Comparison of ENCODE assay signal across 21 cellular contexts in genomic region chr15:90009301-90010063, GRCh38. TPM values are rescaled to one million over a fixed set of nuclear protein-coding genes. Genes with fewer than 3 reads are reported as not detected.
DNase-seq lines count a peak whose midpoint lies in the region; ATAC-seq, FAIRE-seq and TF ChIP-seq lines count a peak whose summit lies in the region.
"Had no signal": no experiment of that assay in that cellular context is flagged by ENCODE, and none has a peak within 500 bp of the region (broad histone marks: within the 10 kb centered on the region; RNA-seq: fewer than 3 reads in every experiment).

No MANE protein-coding gene starts in this region.

- WGBS in GM12878 (ENCODE audit: insufficient coverage, insufficient replicate concordance, low lambda C conversion rate, missing lambda C conversion rate) = 65% methylated on average over 6 of the region's 6 CpGs
- 82 to 90% methylated on average over 6 of the region's 6 CpGs for WGBS in tibial nerve, 2 donors

- no peak for TF ChIP-seq POLR2A in GM12891 (IDR thresholded peaks at IDR 0.05; ENCODE audit: low read depth, low read length)
- TF ChIP-seq POLR2A in GM12878 (IDR thresholded peaks at IDR 0.05; ENCODE audit: low read depth, low read length) = no peak
- no peak for TF ChIP-seq POLR2A in tibial nerve (IDR thresholded peaks at IDR 0.05)

- H3K27me3 ChIP-seq in GM12878 (replicated peaks in 1 of 2; ENCODE audit: control insufficient read depth in 2 of 2, insufficient read depth in 2 of 2, low read length in 1 of 2) (no peaks in the 10 kb centered on the region), tibial nerve (no peaks in the 10 kb centered on the region)
- H3K27me3 ChIP-seq: adrenal gland, foreskin keratinocyte had no signal

- H3K27ac ChIP-seq in GM12878 (ENCODE audit: control insufficient read depth, insufficient read depth) = peak overlapping the region; percentile 49
- no peak overlapping the region for H3K27ac ChIP-seq in tibial nerve
- H3K27ac ChIP-seq: adrenal gland, foreskin keratinocyte, PC-9, thoracic aorta had no signal

- TF ChIP-seq RAD21 in GM12878 (IDR thresholded peaks at IDR 0.05; ENCODE audit: insufficient read depth, low read depth, low read length) = no peak

- intact Hi-C loops in GM12878 (cut with micrococcal nuclease; ENCODE audit: unreplicated experiment) = no loop called here

- no peaks in the 10 kb centered on the region for H3K27me3 Mint-ChIP-seq in naive B cell
- peaks cover 5% of the 10 kb centered on the region for H3K27me3 Mint-ChIP-seq in nephron progenitor cell (ENCODE audit: low read depth, poor library complexity)
- H3K27me3 Mint-ChIP-seq: CD4-positive, alpha-beta T cell; natural killer cell treated with Interleukin-12 subunit alpha and Interleukin-12 subunit beta and Interleukin-15 and Interleukin-18, amount 100 ng/mL, for 72 hours had no signal

- ATAC-seq in GM12878 (peak; percentile 12), naive B cell (ENCODE audit: low read depth in 2 of 2) (peak; percentile 55 to 63)
- ATAC-seq: foreskin keratinocyte had no signal

- BruUV-seq in GM12878 (replicated peaks; lab: Mats Ljungman, UMichigan) = no TSS peak

- peak overlapping the region in 4 of 6 donors; percentile 40 to 84 (median 64) for H3K27ac Mint-ChIP-seq in naive B cell
- H3K27ac Mint-ChIP-seq in nephron progenitor cell = no peak overlapping the region
- H3K27ac Mint-ChIP-seq: CD4-positive, alpha-beta T cell had no signal

- H3K9me3 Mint-ChIP-seq in naive B cell (peaks cover 0 to 21% (median 6%) of the 10 kb centered on the region in 7 donors), nephron progenitor cell (peaks cover 47% of the 10 kb centered on the region)
- H3K9me3 Mint-ChIP-seq: CD4-positive, alpha-beta T cell; natural killer cell treated with Interleukin-12 subunit alpha and Interleukin-12 subunit beta and Interleukin-15 and Interleukin-18, amount 100 ng/mL, for 72 hours had no signal

- FAIRE-seq in GM12891 (lab: Jason Lieb, UNC) (no peak), GM12878 (lab: Jason Lieb, UNC) (peak; percentile 56)
- FAIRE-seq: HTR-8/SVneo had no signal

- peaks cover 31% of the 10 kb centered on the region for H3K4me1 ChIP-seq in GM12878 (ENCODE audit: control insufficient read depth, insufficient read depth, low read length)
- peaks cover 0 to 24% (median 8%) of the 10 kb centered on the region in 4 donors for H3K4me1 ChIP-seq in tibial nerve

- H2AFZ ChIP-seq in GM12878 (ENCODE audit: control insufficient read depth, low read depth, low read length) = no peak overlapping the region
- H2AFZ ChIP-seq: PC-9 had no signal

- no peak overlapping the region for H3K4me2 ChIP-seq in GM12878 (ENCODE audit: control insufficient read depth, insufficient read depth)
- H3K4me2 ChIP-seq: PC-9 had no signal

- H3K36me3 ChIP-seq in GM12878 (ENCODE audit: control insufficient read depth in 2 of 2, insufficient read depth in 2 of 2, low read length in 1 of 2) = peaks cover 0 to 21% of the 10 kb centered on the region in 2 experiments; a peak in 3 of 4 replicates
- H3K36me3 ChIP-seq in tibial nerve = peaks cover 0 to 20% (median 0%) of the 10 kb centered on the region in 3 donors
- H3K36me3 ChIP-seq: adrenal gland, thoracic aorta had no signal

- H3K4me1 Mint-ChIP-seq in naive B cell (peaks cover 38 to 74% (median 66%) of the 10 kb centered on the region in 3 donors), nephron progenitor cell (peaks cover 42% of the 10 kb centered on the region)

- CTCF ChIA-PET in GM12878 (lab: Yijun Ruan, JAX) = interaction anchor here (0.9 to 3.3 kb wide), 5 partner anchors 9 to 135 kb away, joined by 3 to 15 read pairs (median 3); no protein-coding TSS in a partner anchor

- POLR2A ChIA-PET in GM12878 (lab: Charles Lee) = interaction anchor here (1.3 to 2.3 kb wide), 2 partner anchors 21 to 50 kb away, joined by 3 to 10 read pairs; no protein-coding TSS in a partner anchor

- no peak overlapping the region; the same call in 1 of the 2 replicates for H3K4me3 ChIP-seq in GM12878
- H3K4me3 ChIP-seq in tibial nerve = no peak overlapping the region
- H3K4me3 ChIP-seq: adrenal gland, PC-9, thoracic aorta had no signal

- RAD21 ChIA-PET in GM12878 (lab: Charles Lee; ENCODE audit: unreplicated experiment) = interaction anchor here (1.5 kb wide), 1 partner anchor 21 kb away, joined by 3 read pairs; no protein-coding TSS in a partner anchor

- TF ChIP-seq CTCF in GM12878 (IDR thresholded peaks at IDR 0.05 in 2 of 3, conservative IDR thresholded peaks at IDR 0.05 in 1 of 3; ENCODE audit: control insufficient read depth in 2 of 3, extremely low read depth in 1 of 3, insufficient read depth in 1 of 3, low read depth in 3 of 3, low read length in 3 of 3) (no peak), nephron progenitor cell (IDR thresholded peaks at IDR 0.05) (no peak), tibial nerve (IDR thresholded peaks at IDR 0.05) (no peak)

- H3K36me3 Mint-ChIP-seq in naive B cell = no peaks in the 10 kb centered on the region
- H3K36me3 Mint-ChIP-seq in nephron progenitor cell (ENCODE audit: low read depth) = peaks cover 56% of the 10 kb centered on the region

- H4K20me1 ChIP-seq in GM12878 (ENCODE audit: control insufficient read depth, insufficient read depth) = no peaks in the 10 kb centered on the region

- H3K9ac ChIP-seq in GM12878 (ENCODE audit: control insufficient read depth, insufficient read depth, low read length) = no peak overlapping the region

- in situ Hi-C loops in GM12878 (cut with MboI) = no loop called here

- H3K9me3 ChIP-seq in GM12878 (replicated peaks; ENCODE audit: control insufficient read depth, insufficient read depth, low read length) = peaks cover 9% of the 10 kb centered on the region; the same call in 2 of the 3 replicates
- peaks cover 0 to 15% (median 5%) of the 10 kb centered on the region in 4 donors for H3K9me3 ChIP-seq in tibial nerve

- H3K4me3 Mint-ChIP-seq in naive B cell = peak overlapping the region in 6 of 8 donors; percentile 14 to 78 (median 40)
- no peak overlapping the region for H3K4me3 Mint-ChIP-seq in nephron progenitor cell
- H3K4me3 Mint-ChIP-seq: CD4-positive, alpha-beta T cell; natural killer cell treated with Interleukin-12 subunit alpha and Interleukin-12 subunit beta and Interleukin-15 and Interleukin-18, amount 100 ng/mL, for 72 hours had no signal

- no peak for TF ChIP-seq EP300 in GM12878 (IDR thresholded peaks at IDR 0.05; ENCODE audit: borderline replicate concordance in 1 of 2, control insufficient read depth in 1 of 2, low read depth in 2 of 2, low read length in 2 of 2)
- no peak for TF ChIP-seq EP300 in tibial nerve (IDR thresholded peaks at IDR 0.05)

- peaks cover 82% of the 10 kb centered on the region for H3K79me2 ChIP-seq in GM12878 (ENCODE audit: control insufficient read depth, insufficient read depth, low read length)

- SMC1A ChIA-PET in GM12878 (lab: Charles Lee; ENCODE audit: uncharacterized antibody, unreplicated experiment) = interaction anchor here (1.0 to 20.0 kb wide), 3 partner anchors 12 to 21 kb away, joined by 3 to 224 read pairs (median 5); no protein-coding TSS in a partner anchor

- DNase-seq in SKM-1 treated with dmso at 0.1 percent for 144 hours (lab: John Stamatoyannopoulos, UW; ENCODE audit: unreplicated experiment) (peak; percentile 29), SKM-1 (lab: John Stamatoyannopoulos, UW; ENCODE audit: unreplicated experiment) (no peak), GM12891 (ENCODE audit: insufficient read length, low spot score) (no peak), GM12878 (ENCODE audit: low read depth, low spot score) (no peak), naive B cell (peak; percentile 21), NCI-H345 treated with DMSO at 0.1 percent for 48 hours (lab: John Stamatoyannopoulos, UW; ENCODE audit: unreplicated experiment) (no peak), nephron progenitor cell (no peak), tibial nerve (ENCODE audit: low spot score in 2 of 2) (no peak)
- DNase-seq: 8988T; adrenal gland; caudate nucleus; CD4-positive, alpha-beta T cell; foreskin keratinocyte; MV-4-11; NCI-H2081 treated with DMSO at 0.1 percent for 48 hours; NCI-H526 treated with DMSO at 0.1 percent for 48 hours; PC-9; SW 1271 had no signal

TF ChIP-seq in GM12891, 5 proteins besides CTCF, POLR2A, EP300 and RAD21:
- TF ChIP-seq SPI1 (IDR thresholded peaks at IDR 0.05; ENCODE audit: low read depth, low read length) (peak; percentile 62), TAF1 (IDR thresholded peaks at IDR 0.05; ENCODE audit: low read depth, low read length) (no peak)
TF ChIP-seq in GM12891: peak in this region for 1.

TF ChIP-seq in GM12878, 131 proteins besides CTCF, POLR2A, EP300 and RAD21 (continues in another document):
- TF ChIP-seq IKZF2 (IDR thresholded peaks at IDR 0.05) (peak in 1 of 2 experiments; percentile 14; a peak in 2 of 4 replicates), SRF (IDR thresholded peaks at IDR 0.05; ENCODE audit: low read depth in 2 of 2, low read length in 2 of 2) (no peak), IKZF1 (conservative IDR thresholded peaks at IDR 0.05) (0 out of 2 replicates have a peak, but pooled peaks have one; percentile 40), SPI1 (IDR thresholded peaks at IDR 0.05; ENCODE audit: borderline replicate concordance, insufficient read depth, low read depth, low read length) (peak; percentile 62; the same call in 1 of the 2 replicates), EED (IDR thresholded peaks at IDR 0.05; ENCODE audit: low read depth) (no peak), POLR2AphosphoS5 (IDR thresholded peaks at IDR 0.05; ENCODE audit: low read length) (0 out of 2 replicates have a peak, but pooled peaks have one; percentile 24)

RNA-seq across cellular contexts. Expression of gene ZNF710, which starts 8.4 kb away (rescaled TPM):
- polyA plus RNA-seq in GM12891 (2012; ENCODE audit: low read depth, missing spikeins) = 5.9 TPM
- 34.7 and 37.4 TPM in 2 replicates for total RNA-seq in GM12878 (2013; cell fraction: nucleolus; rRNA removed)
- 17.3 and 23.0 TPM in 2 replicates for total RNA-seq in GM12878 (2014; rRNA removed)
- 11.3 and 13.7 TPM in 2 replicates for total RNA-seq in GM12878 (2014; rRNA removed; fragmentation: Illumina TruSeq; extraction: Trizol)
- 31.5 and 43.5 TPM in 2 replicates for total RNA-seq in GM12878 (2021)
- 3.8 TPM for polyA plus RNA-seq in GM12878 (2011; ENCODE audit: low read depth)
- polyA plus RNA-seq in GM12878 (2011; rRNA removed) = 4.0 and 6.6 TPM in 2 replicates
- 9.5 and 10.0 TPM in 2 replicates for polyA plus RNA-seq in GM12878 (2011; cell fraction: cytosol; rRNA removed)
- 11.6 and 18.2 TPM in 2 replicates for polyA plus RNA-seq in GM12878 (2011; cell fraction: nucleus; rRNA removed)
- 7.9 and 10.4 TPM in 2 replicates for polyA plus RNA-seq in GM12878 (2012)
- 3.6 and 13.1 TPM in 2 replicates for polyA plus RNA-seq in GM12878 (2014; fragmentation: Illumina TruSeq; extraction: Trizol)
- 1 to 10 TPM; 1.4 to 4.5 TPM for polyA plus RNA-seq in GM12878 (2014; fragmentation: Nextera tagmentation; extraction: Ambion mirVana)
- 13.5 and 16.7 TPM in 2 replicates for polyA plus RNA-seq in GM12878 (2014; rRNA removed)
- polyA plus RNA-seq in GM12878 (2016; fragmentation: Nextera tagmentation; extraction: Ambion mirVana) = 1 to 10 TPM; 4.1 to 5.1 TPM
- polyA minus RNA-seq in GM12878 (2011; rRNA and poly(A)+ RNA removed) = 11.6 and 19.6 TPM in 2 replicates
- polyA minus RNA-seq in GM12878 (2011; cell fraction: cytosol; rRNA and poly(A)+ RNA removed) = 14.3 and 15.8 TPM in 2 replicates
- 5.4 and 10.0 TPM in 2 replicates for polyA minus RNA-seq in GM12878 (2011; cell fraction: nucleus; rRNA and poly(A)+ RNA removed)
- polyA plus RNA-seq in naive B cell (ENCODE audit: low read depth in 6 of 6) = 1 to 10 TPM in 5 of 6 donors, under 1 TPM in 1; 0.64 to 2.4 (median 2.0) TPM
- 10 to 100 TPM in 3 of 4 donors, 1 to 10 TPM in 1; 9.0 to 15.6 (median 11.2) TPM for total RNA-seq in tibial nerve

Comparison
In these comparisons a context has a peak if more than half of its experiments do, and no peak if none do; other contexts are left out.
1. DNase-seq: peak in SKM-1 treated with dmso at 0.1 percent for 144 hours (single experiment) and naive B cell (single experiment); none in SKM-1 (single experiment), GM12891 (single experiment), GM12878 (single experiment), NCI-H345 treated with DMSO at 0.1 percent for 48 hours (single experiment), nephron progenitor cell (single experiment) and tibial nerve (0 of 2).